In the genomic region with DNA sequence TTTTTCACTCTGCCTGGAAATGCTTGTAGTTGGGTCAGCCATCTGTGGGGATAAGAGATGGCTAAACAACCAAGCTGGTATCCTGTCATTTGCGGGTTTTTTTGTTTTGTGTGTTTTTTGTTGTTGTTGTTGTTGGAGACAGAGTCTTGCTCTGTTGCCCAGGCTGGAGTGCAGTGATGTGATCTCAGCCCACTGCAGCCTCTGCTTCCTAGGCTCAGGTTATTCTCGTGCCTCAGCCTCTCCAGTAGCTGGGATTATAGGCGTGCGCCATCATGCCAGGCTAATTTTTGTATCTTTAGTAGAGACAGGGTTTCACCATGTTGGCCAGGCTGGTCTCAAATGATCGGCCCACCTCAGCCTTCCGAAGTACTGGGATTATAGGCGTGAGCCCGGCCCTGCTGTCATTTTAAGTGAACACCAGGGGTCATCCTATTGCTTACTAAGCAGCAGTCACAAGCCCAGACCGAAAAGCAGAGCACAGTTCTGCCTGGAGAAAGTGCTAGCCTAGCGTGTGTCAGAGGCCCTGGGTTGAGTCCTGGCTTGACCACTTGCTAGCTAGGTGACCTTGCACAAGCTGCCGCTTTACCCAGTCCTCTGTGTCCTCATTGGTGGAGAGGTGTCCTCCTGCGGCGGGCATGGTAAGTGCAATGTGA, we compare ENCODE assay signal across 9 cellular contexts. TPM values are rescaled to one million over a fixed set of nuclear protein-coding genes. Genes with fewer than 3 reads are reported as not detected.
DNase-seq lines count a peak whose midpoint lies in the region; ATAC-seq and TF ChIP-seq lines count a peak whose summit lies in the region.
"Had no signal": no experiment of that assay in that cellular context is flagged by ENCODE, and none has a peak within 500 bp of the region (broad histone marks: within the 10 kb centered on the region; RNA-seq: fewer than 3 reads in every experiment).

No MANE protein-coding gene starts in this region.

- peak overlapping the region; percentile 45 to 80 for H3K4me3 Mint-ChIP-seq in CD14-positive monocyte

- no peaks in the 10 kb centered on the region for H3K27me3 ChIP-seq in H7 (ENCODE audit: control insufficient read depth, insufficient read depth, low read length)

- peaks cover 0 to 4% (median 2%) of the 10 kb centered on the region in 7 donors for H3K9me3 Mint-ChIP-seq in CD14-positive monocyte

- in situ Hi-C loops in SK-MEL-5 (cut with HindIII; ENCODE audit: low pct_unique_long_range_greater_than_20kb, low sequenced_read_pairs), result no loop called here

- peaks cover 70% of the 10 kb centered on the region for H3K4me1 Mint-ChIP-seq in CD14-positive monocyte

- H3K4me3 ChIP-seq in H7 (ENCODE audit: insufficient read depth, low read depth, low read length) (no peak overlapping the region), epithelial cell of proximal tubule (ENCODE audit: low read depth, low read length) (no peak overlapping the region)

- intact Hi-C loops in CD14-positive monocyte (cut with micrococcal nuclease), result no loop called here

- peak overlapping the region; percentile 64 to 100 (median 98) for H3K27ac Mint-ChIP-seq in CD14-positive monocyte

- H3K36me3 Mint-ChIP-seq in CD14-positive monocyte, result peaks cover 62 to 66% of the 10 kb centered on the region in 2 donors

- no peaks in the 10 kb centered on the region for H3K27me3 Mint-ChIP-seq in CD14-positive monocyte (ENCODE audit: low read depth in 3 of 3)
- H3K27me3 Mint-ChIP-seq: IgD-negative memory B cell had no signal

- DNase-seq in CD14-positive monocyte (ENCODE audit: low spot score) (no peak), H7 (peak; percentile 70), SK-MEL-5 (ENCODE audit: low read depth, low spot score) (peak; percentile 65), epithelial cell of proximal tubule (ENCODE audit: low read depth) (no peak), non-pigmented ciliary epithelial cell (ENCODE audit: low read depth) (peak; percentile 55), GM19238 (ENCODE audit: insufficient read length, low spot score) (no peak)

- no peak for ATAC-seq in HG03342 (IDR thresholded peaks at IDR 0.05; ENCODE audit: unreplicated experiment)
- no peak for ATAC-seq in HG02763 (IDR thresholded peaks at IDR 0.05; ENCODE audit: unreplicated experiment)

- TF ChIP-seq CTCF in CD14-positive monocyte (IDR thresholded peaks at IDR 0.05) (no peak), epithelial cell of proximal tubule (conservative IDR thresholded peaks at IDR 0.05; ENCODE audit: low read depth, low read length) (peak; percentile 60)

- H3K36me3 ChIP-seq in H7 (replicated peaks; ENCODE audit: control insufficient read depth, insufficient read depth, low read length), result peaks cover 15% of the 10 kb centered on the region

RNA-seq across cellular contexts. Expression of a gene that starts 4.6 kb away (rescaled TPM):
- polyA plus RNA-seq in CD14-positive monocyte, result 1 to 10 TPM; 2.4 to 5.3 TPM
- total RNA-seq in H7 (2014; rRNA removed; shearing (Covaris generic)), result 13.1 and 14.4 TPM in 2 replicates
- 22.0 and 23.1 TPM in 2 replicates for total RNA-seq in SK-MEL-5 (2014; rRNA removed; shearing (Covaris generic))
- 20.9 and 28.5 TPM in 2 replicates for polyA plus RNA-seq in SK-MEL-5 (2015; cell fraction: cytosol; rRNA removed)
- polyA plus RNA-seq in SK-MEL-5 (2015; cell fraction: nucleus; rRNA removed), result 26.6 and 31.3 TPM in 2 replicates
- 9.5 and 11.1 TPM in 2 replicates for total RNA-seq in epithelial cell of proximal tubule

RNA-seq across cellular contexts. Expression of a gene that starts 4.9 kb away (rescaled TPM):
- polyA plus RNA-seq in CD14-positive monocyte, result 10 to 100 TPM; 15.2 to 22.3 TPM
- total RNA-seq in H7 (2014; rRNA removed; shearing (Covaris generic)), result 36.7 and 48.0 TPM in 2 replicates
- total RNA-seq in SK-MEL-5 (2014; rRNA removed; shearing (Covaris generic)), result 31.8 and 32.0 TPM in 2 replicates
- 33.6 and 47.5 TPM in 2 replicates for polyA plus RNA-seq in SK-MEL-5 (2015; cell fraction: cytosol; rRNA removed)
- polyA plus RNA-seq in SK-MEL-5 (2015; cell fraction: nucleus; rRNA removed), result 29.8 and 40.7 TPM in 2 replicates
- total RNA-seq in epithelial cell of proximal tubule, result 31.0 and 49.2 TPM in 2 replicates

RNA-seq across cellular contexts. Expression of a gene that starts 43.6 kb away (rescaled TPM):
- 10 to 100 TPM; 16.6 to 17.9 TPM for polyA plus RNA-seq in CD14-positive monocyte
- 76.3 and 85.7 TPM in 2 replicates for total RNA-seq in H7 (2014; rRNA removed; shearing (Covaris generic))
- 20.5 and 21.4 TPM in 2 replicates for total RNA-seq in SK-MEL-5 (2014; rRNA removed; shearing (Covaris generic))
- polyA plus RNA-seq in SK-MEL-5 (2015; cell fraction: cytosol; rRNA removed), result 28.6 and 32.3 TPM in 2 replicates
- polyA plus RNA-seq in SK-MEL-5 (2015; cell fraction: nucleus; rRNA removed), result 23.5 and 29.1 TPM in 2 replicates
- 21.2 and 76.5 TPM in 2 replicates for total RNA-seq in epithelial cell of proximal tubule

RNA-seq across cellular contexts. Expression of a gene that starts 57.8 kb away (rescaled TPM):
- not detected for polyA plus RNA-seq in CD14-positive monocyte
- total RNA-seq in H7 (2014; rRNA removed; shearing (Covaris generic)), result not detected in 2 replicates
- not detected in 2 replicates for total RNA-seq in SK-MEL-5 (2014; rRNA removed; shearing (Covaris generic))
- not detected in 2 replicates for polyA plus RNA-seq in SK-MEL-5 (2015; cell fraction: cytosol; rRNA removed)
- not detected in 2 replicates for polyA plus RNA-seq in SK-MEL-5 (2015; cell fraction: nucleus; rRNA removed)
- not detected in 2 replicates for total RNA-seq in epithelial cell of proximal tubule
- polyA plus RNA-seq: IgD-negative memory B cell had no signal

RNA-seq across cellular contexts. Expression of a gene that starts 59.3 kb away (rescaled TPM):
- 1 to 10 TPM; 4.9 to 6.1 TPM for polyA plus RNA-seq in CD14-positive monocyte
- total RNA-seq in H7 (2014; rRNA removed; shearing (Covaris generic)), result 16.2 and 17.3 TPM in 2 replicates
- total RNA-seq in SK-MEL-5 (2014; rRNA removed; shearing (Covaris generic)), result 5.4 TPM in 2 replicates
- polyA plus RNA-seq in SK-MEL-5 (2015; cell fraction: cytosol; rRNA removed), result 5.2 and 8.6 TPM in 2 replicates
- 8.6 and 9.4 TPM in 2 replicates for polyA plus RNA-seq in SK-MEL-5 (2015; cell fraction: nucleus; rRNA removed)
- total RNA-seq in epithelial cell of proximal tubule, result 43.1 and 48.0 TPM in 2 replicates

Comparison
In these comparisons a context has a peak if more than half of its experiments do, and no peak if none do; other contexts are left out.
1. DNase-seq: peak in H7 (single experiment), SK-MEL-5 (single experiment) and non-pigmented ciliary epithelial cell (single experiment); none in CD14-positive monocyte (single experiment), epithelial cell of proximal tubule (single experiment) and GM19238 (single experiment).